Comparison of ENCODE assay signal across 16 cellular contexts in the genomic region with DNA sequence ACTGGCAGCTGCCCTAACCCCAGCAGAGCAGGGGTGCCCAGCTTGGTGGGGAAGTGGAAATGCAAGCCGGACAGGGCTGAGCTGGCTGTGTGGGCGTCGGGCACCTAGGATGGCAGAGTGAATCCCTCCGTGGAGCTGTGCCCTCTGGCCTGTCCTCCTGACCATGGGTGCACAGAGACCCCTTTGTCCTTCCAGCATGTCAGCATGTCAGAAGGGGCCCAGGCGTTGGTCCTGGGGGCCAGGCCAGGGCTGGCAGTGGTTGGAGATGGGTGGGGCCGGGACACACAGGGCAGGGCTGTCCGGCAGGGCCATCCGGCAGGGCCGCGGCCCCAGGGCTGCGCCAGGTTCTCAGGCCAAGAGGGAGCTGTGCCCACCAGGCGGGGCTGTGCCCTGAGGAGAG. TPM values are rescaled to one million over a fixed set of nuclear protein-coding genes. Genes with fewer than 3 reads are reported as not detected.
DNase-seq lines count a peak whose midpoint lies in the region; ATAC-seq and TF ChIP-seq lines count a peak whose summit lies in the region.
"Had no signal": no experiment of that assay in that cellular context is flagged by ENCODE, and none has a peak within 500 bp of the region (broad histone marks: within the 10 kb centered on the region; RNA-seq: fewer than 3 reads in every experiment).

No MANE protein-coding gene starts in this region.

- H3K4me1 Mint-ChIP-seq in naive thymus-derived CD8-positive, alpha-beta T cell: peaks cover 0 to 11% (median 4%) of the 10 kb centered on the region in 4 donors
- no peaks in the 10 kb centered on the region for H3K4me1 Mint-ChIP-seq in CD8-positive, alpha-beta T cell (ENCODE audit: low read depth)

- peak in 2 of 4 donors; percentile 5 to 8 for ATAC-seq in right lobe of liver
- no peak for ATAC-seq in HG02885 (IDR thresholded peaks at IDR 0.05; ENCODE audit: poor library complexity, unreplicated experiment)
- ATAC-seq in naive thymus-derived CD8-positive, alpha-beta T cell: no peak
- ATAC-seq in CD8-positive, alpha-beta T cell: no peak
- ATAC-seq: stimulated activated naive CD8-positive, alpha-beta T cell treated with anti-CD3 and anti-CD28 coated beads, Interleukin-15, amount 100 ng/mL, for 72 hours had no signal

- H3K27me3 ChIP-seq in right lobe of liver: no peaks in the 10 kb centered on the region
- no peaks in the 10 kb centered on the region for H3K27me3 ChIP-seq in stomach smooth muscle (ENCODE audit: control insufficient read depth in 1 of 2, insufficient read depth in 2 of 2, low read length in 2 of 2)
- no peaks in the 10 kb centered on the region for H3K27me3 ChIP-seq in PC-9 (ENCODE audit: insufficient read depth, low read depth)
- no peaks in the 10 kb centered on the region for H3K27me3 ChIP-seq in CD8-positive, alpha-beta T cell (ENCODE audit: insufficient read depth, low read length)

- no peak for TF ChIP-seq CTCF in right lobe of liver (IDR thresholded peaks at IDR 0.05)
- TF ChIP-seq CTCF in PC-9 (conservative IDR thresholded peaks at IDR 0.05): no peak
- TF ChIP-seq CTCF in CD8-positive, alpha-beta T cell (IDR thresholded peaks at IDR 0.05): no peak

- no peaks in the 10 kb centered on the region for H3K4me1 ChIP-seq in right lobe of liver
- H3K4me1 ChIP-seq in stomach smooth muscle (ENCODE audit: control insufficient read depth, insufficient read depth, low read length): peaks cover 16% of the 10 kb centered on the region
- H3K4me1 ChIP-seq in PC-9 (replicated peaks; ENCODE audit: insufficient read depth): no peaks in the 10 kb centered on the region
- H3K4me1 ChIP-seq in CD8-positive, alpha-beta T cell (ENCODE audit: insufficient read depth, low read length): no peaks in the 10 kb centered on the region

- no peak overlapping the region for H3K4me3 ChIP-seq in right lobe of liver
- no peak overlapping the region for H3K4me3 ChIP-seq in stomach smooth muscle (ENCODE audit: low read length in 2 of 2)
- no peak overlapping the region for H3K4me3 ChIP-seq in PC-9
- H3K4me3 ChIP-seq in CD8-positive, alpha-beta T cell (ENCODE audit: low read depth, low read length): no peak overlapping the region

- H3K27ac ChIP-seq in KOPT-K1 (ENCODE audit: low read depth, low read length, poor library complexity, severe bottlenecking) (peak overlapping the region; percentile 52), right lobe of liver (no peak overlapping the region), stomach smooth muscle (ENCODE audit: low read length) (peak overlapping the region; percentile 60), PC-9 (no peak overlapping the region)
- no peak overlapping the region for H3K27ac ChIP-seq in CD8-positive, alpha-beta T cell (ENCODE audit: low read depth, low read length)

- CTCF ChIA-PET in PC-9 (lab: Charles Lee): interaction anchor here (0.7 kb wide), 1 partner anchor 139 kb away, joined by 3 read pairs; no protein-coding TSS in a partner anchor
- CTCF ChIA-PET in CD8-positive, alpha-beta T cell (lab: Charles Lee): interaction anchor here (0.7 to 1.4 kb wide), 4 partner anchors 8 to 100 kb away, joined by 3 to 4 read pairs (median 3); no protein-coding TSS in a partner anchor

- H3K36me3 ChIP-seq in KOPT-K1 (ENCODE audit: insufficient read depth, low read length) (peaks cover 4% of the 10 kb centered on the region; the same call in 1 of the 2 replicates), right lobe of liver (no peaks in the 10 kb centered on the region), stomach smooth muscle (ENCODE audit: control insufficient read depth in 2 of 2, insufficient read depth in 2 of 2, low read length in 2 of 2) (peaks cover 7 to 18% of the 10 kb centered on the region in 2 donors), PC-9 (ENCODE audit: low read depth) (no peaks in the 10 kb centered on the region)
- H3K36me3 ChIP-seq in CD8-positive, alpha-beta T cell (ENCODE audit: insufficient read depth, low read length): no peaks in the 10 kb centered on the region

- H3K4me3 Mint-ChIP-seq in naive thymus-derived CD8-positive, alpha-beta T cell: no peak overlapping the region
- no peak overlapping the region for H3K4me3 Mint-ChIP-seq in CD8-positive, alpha-beta T cell
- H3K4me3 Mint-ChIP-seq: nephron; stimulated activated naive CD8-positive, alpha-beta T cell treated with anti-CD3 and anti-CD28 coated beads, Interleukin-15, amount 100 ng/mL, for 72 hours; T-helper 2 cell treated with Interferon-gamma antibody and Interleukin-4, amounts not matched to agents 5 μg/mL and 100 μg/mL, for 36 hours had no signal

- no peak overlapping the region for H3K27ac Mint-ChIP-seq in naive thymus-derived CD8-positive, alpha-beta T cell
- H3K27ac Mint-ChIP-seq in CD8-positive, alpha-beta T cell: no peak overlapping the region
- H3K27ac Mint-ChIP-seq: stimulated activated naive CD8-positive, alpha-beta T cell treated with anti-CD3 and anti-CD28 coated beads, Interleukin-15, amount 100 ng/mL, for 72 hours had no signal

- TF ChIP-seq POLR2A in right lobe of liver (IDR thresholded peaks at IDR 0.05): no peak

- H3K9ac ChIP-seq in stomach smooth muscle (ENCODE audit: low read length in 2 of 2): peak overlapping the region in 1 of 2 donors; percentile 21

- H3K9me3 Mint-ChIP-seq in naive thymus-derived CD8-positive, alpha-beta T cell: no peaks in the 10 kb centered on the region
- H3K9me3 Mint-ChIP-seq in CD8-positive, alpha-beta T cell: no peaks in the 10 kb centered on the region
- H3K9me3 Mint-ChIP-seq: activated T-helper 2 cell treated with anti-CD3 and anti-CD28 coated beads, Interferon-gamma antibody, Interleukin-2, Interleukin-4, amounts not matched to agents 10 μg/mL and 5 μg/mL and 100 μg/mL, durations not matched to agents 14 hours and 24 hours and 36 hours; nephron; stimulated activated naive CD8-positive, alpha-beta T cell treated with anti-CD3 and anti-CD28 coated beads, Interleukin-15, amount 100 ng/mL, for 72 hours; T-helper 2 cell treated with Interferon-gamma antibody and Interleukin-4, amounts not matched to agents 5 μg/mL and 100 μg/mL, for 36 hours had no signal

- no CpG with 5 or more reads among the region's 12 CpGs for WGBS in right lobe of liver (ENCODE audit: insufficient coverage, low coverage, low lambda C conversion rate, missing lambda C conversion rate)

- no TSS peak for BruUV-seq in PC-9 (replicated peaks; lab: Mats Ljungman, UMichigan)

- no peaks in the 10 kb centered on the region for H3F3A ChIP-seq in PC-9 (ENCODE audit: insufficient read depth, low read depth)

- no peaks in the 10 kb centered on the region for H4K20me1 ChIP-seq in PC-9 (ENCODE audit: insufficient read depth)

- no peaks in the 10 kb centered on the region for H3K27me3 Mint-ChIP-seq in naive thymus-derived CD8-positive, alpha-beta T cell
- H3K27me3 Mint-ChIP-seq in CD8-positive, alpha-beta T cell (ENCODE audit: low read depth): no peaks in the 10 kb centered on the region
- H3K27me3 Mint-ChIP-seq: stimulated activated naive CD8-positive, alpha-beta T cell treated with anti-CD3 and anti-CD28 coated beads, Interleukin-15, amount 100 ng/mL, for 72 hours had no signal

- intact Hi-C loops in right lobe of liver (cut with DNase I) (no loop called here), PC-9 (cut with micrococcal nuclease; ENCODE audit: unreplicated experiment) (no loop called here)
- intact Hi-C loops in CD8-positive, alpha-beta T cell (cut with DNase I, micrococcal nuclease): no loop called here

- no peak overlapping the region for H3K4me2 ChIP-seq in PC-9

- no peak overlapping the region for H2AFZ ChIP-seq in PC-9

- POLR2A ChIA-PET in PC-9 (lab: Charles Lee; ENCODE audit: unreplicated experiment): no interaction called here
- POLR2A ChIA-PET in naive thymus-derived CD8-positive, alpha-beta T cell (lab: Charles Lee): interaction anchor here (1.6 kb wide), 1 partner anchor 10 kb away, joined by 4 read pairs; no protein-coding TSS in a partner anchor
- POLR2A ChIA-PET in CD8-positive, alpha-beta T cell (lab: Charles Lee): interaction anchor here (0.9 kb wide), 2 partner anchors 8 to 9 kb away, joined by 3 read pairs; no protein-coding TSS in a partner anchor

- no peaks in the 10 kb centered on the region for H3K9me2 ChIP-seq in PC-9 (ENCODE audit: insufficient read depth)

- no peaks in the 10 kb centered on the region for H3K79me2 ChIP-seq in PC-9 (ENCODE audit: low read depth)

- no peaks in the 10 kb centered on the region for H3K36me3 Mint-ChIP-seq in naive thymus-derived CD8-positive, alpha-beta T cell
- peaks cover 2% of the 10 kb centered on the region for H3K36me3 Mint-ChIP-seq in CD8-positive, alpha-beta T cell

- H3K9me3 ChIP-seq in KOPT-K1 (ENCODE audit: insufficient read depth, low read length, poor library complexity, severe bottlenecking) (no peaks in the 10 kb centered on the region), right lobe of liver (no peaks in the 10 kb centered on the region), stomach smooth muscle (ENCODE audit: control insufficient read depth in 2 of 2, low read length in 2 of 2) (no peaks in the 10 kb centered on the region), PC-9 (ENCODE audit: insufficient read depth, low read depth) (no peaks in the 10 kb centered on the region)
- no peaks in the 10 kb centered on the region for H3K9me3 ChIP-seq in CD8-positive, alpha-beta T cell (ENCODE audit: low read length)

- DNase-seq in epidermal melanocyte (ENCODE audit: insufficient read length, low spot score) (peak; percentile 73), right lobe of liver (peak in 2 of 3 donors; percentile 27 to 45), PC-9 (no peak)
- no peak for DNase-seq in naive thymus-derived CD8-positive, alpha-beta T cell
- no peak for DNase-seq in CD8-positive, alpha-beta T cell
- DNase-seq: foreskin fibroblast; IMR-90; NCI-H2081; SIG-M5; stimulated activated naive CD8-positive, alpha-beta T cell treated with anti-CD3 and anti-CD28 coated beads, Interleukin-15, amount 100 ng/mL, for 72 hours had no signal

RNA-seq across cellular contexts. Expression of gene TEX22, which starts 8.8 kb away (rescaled TPM):
- under 1 TPM in 3 of 6 experiments, not detected in 3; 0.07 to 0.44 (median 0.35) TPM for total RNA-seq in right lobe of liver
- total RNA-seq in PC-9 (2021): 2.6 and 6.5 TPM in 2 replicates
- 1 to 10 TPM; 7.5 to 8.2 TPM for total RNA-seq in naive thymus-derived CD8-positive, alpha-beta T cell
- polyA plus RNA-seq in naive thymus-derived CD8-positive, alpha-beta T cell: under 1 TPM in 2 of 3 donors, not detected in 1; 0.09 to 0.15 TPM
- 1 to 10 TPM in 1 of 2 experiments, not detected in 1; 1.1 TPM for total RNA-seq in CD8-positive, alpha-beta T cell

RNA-seq across cellular contexts. Expression of gene MTA1, which starts 30.1 kb away (rescaled TPM):
- total RNA-seq in right lobe of liver: 10 to 100 TPM; 18.6 to 45.1 (median 29.2) TPM
- 124 and 147 TPM in 2 replicates for total RNA-seq in PC-9 (2021)
- total RNA-seq in naive thymus-derived CD8-positive, alpha-beta T cell: 100 to 1,000 TPM; 139 to 142 TPM
- polyA plus RNA-seq in naive thymus-derived CD8-positive, alpha-beta T cell: 1 to 10 TPM; 3.1 to 6.5 (median 3.6) TPM
- 10 to 100 TPM; 75.8 to 90.1 TPM for total RNA-seq in CD8-positive, alpha-beta T cell

Comparison
In these comparisons a context has a peak if more than half of its experiments do, and no peak if none do; other contexts are left out.
1. H3K27ac ChIP-seq: peak in KOPT-K1 (single experiment) and stomach smooth muscle (single experiment); none in right lobe of liver (0 of 3), PC-9 (single experiment) and CD8-positive, alpha-beta T cell (single experiment).
2. DNase-seq: peak in epidermal melanocyte (single experiment) and right lobe of liver (2 of 3); none in PC-9 (0 of 2), naive thymus-derived CD8-positive, alpha-beta T cell (0 of 10) and CD8-positive, alpha-beta T cell (0 of 7).